Comparison of ENCODE assay signal across 8 cellular contexts in genomic region chr18:31658670-31659573, GRCh38. TPM values are rescaled to one million over a fixed set of nuclear protein-coding genes. Genes with fewer than 3 reads are reported as not detected.
DNase-seq lines count a peak whose midpoint lies in the region; ATAC-seq, FAIRE-seq and TF ChIP-seq lines count a peak whose summit lies in the region.

No MANE protein-coding gene starts in this region.

- no peaks in the 10 kb centered on the region for H3K36me3 ChIP-seq in K562 (ENCODE audit: control insufficient read depth, insufficient read depth, low read length)

- peaks cover 0 to 4% of the 10 kb centered on the region in 2 experiments; a peak in 1 of 5 replicates for H3K27me3 ChIP-seq in K562 (ENCODE audit: control insufficient read depth in 2 of 2, insufficient read depth in 2 of 2, low read length in 2 of 2)

- intact Hi-C loops in K562 (cut with micrococcal nuclease) = no loop called here

- CTCF ChIA-PET in K562 (lab: Yijun Ruan, JAX; ENCODE audit: low intra/inter-chr PET ratio) = no interaction called here

- H3K79me2 ChIP-seq in K562 (ENCODE audit: control insufficient read depth, insufficient read depth, low read length) = no peaks in the 10 kb centered on the region

- 0 out of 2 replicates have a peak, but pooled peaks cover 2% of the 10 kb centered on the region for H3K9me3 ChIP-seq in K562 (replicated peaks; ENCODE audit: control insufficient read depth, insufficient read depth, low read depth, low read length)

- H3K27ac ChIP-seq in K562 (ENCODE audit: extremely low read depth, low read depth, low read length) = no peak overlapping the region

- no peak overlapping the region for H2AFZ ChIP-seq in K562 (ENCODE audit: low read depth, low read length)

- no peak overlapping the region for H3K4me2 ChIP-seq in K562 (ENCODE audit: insufficient read depth, low read length)

- no peak for TF ChIP-seq RAD21 in K562 (CRISPR knock-in tag; conservative IDR thresholded peaks at IDR 0.05 in 1 of 2, IDR thresholded peaks at IDR 0.05 in 1 of 2)

- 6% methylated on average over 10 of the region's 10 CpGs for WGBS in K562 (ENCODE audit: insufficient coverage, low coverage, missing lambda C conversion rate)

- ATAC-seq in GM21381 (IDR thresholded peaks at IDR 0.05; ENCODE audit: unreplicated experiment) (peak; percentile 72), HG03520 (IDR thresholded peaks at IDR 0.05; ENCODE audit: unreplicated experiment) (peak; percentile 57), K562 (no peak)

- POLR2A ChIA-PET in K562 (lab: Yijun Ruan, JAX) = interaction anchor here (0.7 to 1.3 kb wide), 2 partner anchors 9 to 46 kb away, joined by 3 to 4 read pairs; no protein-coding TSS in a partner anchor

- H3K4me3 ChIP-seq in GM12865 (ENCODE audit: low read depth, low read length) (peak overlapping the region; percentile 53), K562 (no peak overlapping the region)

- BruUV-seq in K562 (replicated peaks; lab: Mats Ljungman, UMichigan) = no TSS peak

- no peak for FAIRE-seq in K562 (lab: Jason Lieb, UNC)

- no peaks in the 10 kb centered on the region; a peak in 1 of 5 replicates for H3K4me1 ChIP-seq in K562 (replicated peaks in 1 of 2; ENCODE audit: control insufficient read depth in 2 of 2, insufficient read depth in 2 of 2, low read length in 2 of 2)

- no peaks in the 10 kb centered on the region for H4K20me1 ChIP-seq in K562 (replicated peaks; ENCODE audit: control insufficient read depth, insufficient read depth, low read length)

- DNase-seq in GM12865 (ENCODE audit: low read depth) (peak; percentile 90), K562 (ENCODE audit: extremely low read depth in 1 of 4, low spot score in 3 of 4) (no peak), AG20443 (ENCODE audit: low spot score) (no peak), SW480 (ENCODE audit: low spot score) (no peak), DMS79 treated with DMSO at 0.1 percent for 48 hours (lab: John Stamatoyannopoulos, UW) (no peak), HCEC 1CT (no peak)

- TF ChIP-seq POLR2A in K562 (conservative IDR thresholded peaks at IDR 0.05) = no peak

- in situ Hi-C loops in K562 (cut with MboI) = no loop called here

- H3K9ac ChIP-seq in K562 (ENCODE audit: insufficient read depth in 1 of 2, low read depth in 2 of 2, low read length in 2 of 2) = no peak overlapping the region

- no peak for TF ChIP-seq EP300 in K562 (IDR thresholded peaks at IDR 0.05; ENCODE audit: low read length)

- no peak for TF ChIP-seq CTCF in GM12865 (IDR thresholded peaks at IDR 0.05; ENCODE audit: insufficient read depth, low read depth, low read length, missing control alignments)
- no peak for TF ChIP-seq CTCF in K562 (IDR thresholded peaks at IDR 0.05 in 2 of 3, conservative IDR thresholded peaks at IDR 0.05 in 1 of 3; ENCODE audit: insufficient read depth in 2 of 3, low read depth in 1 of 3, low read length in 3 of 3)

- H3K9me1 ChIP-seq in K562 (ENCODE audit: control insufficient read depth, insufficient read depth, low read length) = no peaks in the 10 kb centered on the region

TF ChIP-seq in K562, 482 proteins besides CTCF, POLR2A, EP300 and RAD21:
- TF ChIP-seq SREBF1 (IDR thresholded peaks at IDR 0.05; ENCODE audit: borderline replicate concordance, low read depth, low read length) (no peak), ELF2 (CRISPR knock-in tag; IDR thresholded peaks at IDR 0.05) (peak; percentile 9; the same call in 1 of the 2 replicates), FOXM1 (IDR thresholded peaks at IDR 0.05; ENCODE audit: low read depth) (no peak), FOXM1 (CRISPR knock-in tag; IDR thresholded peaks at IDR 0.05; ENCODE audit: low read depth) (no peak), SP1 (CRISPR knock-in tag; IDR thresholded peaks at IDR 0.05) (no peak)

RNA-seq across cellular contexts. Expression of gene B4GALT6, which starts 25.5 kb away (rescaled TPM):
- not detected in 2 replicates for total RNA-seq in K562 (2011; cell fraction: chromatin; rRNA removed; ENCODE audit: low replicate concordance)
- total RNA-seq in K562 (2011; cell fraction: nucleolus; rRNA removed) = 0.13 TPM in 1 of 2 replicates, not detected in the other
- total RNA-seq in K562 (2011; cell fraction: nucleoplasm; rRNA removed) = 0.22 TPM in 1 of 2 replicates, not detected in the other
- total RNA-seq in K562 (2014; rRNA removed) (0.05 and 0.08 TPM in 2 replicates), K562 (2014; rRNA removed; fragmentation: Illumina TruSeq; extraction: Trizol) (0.11 and 0.16 TPM in 2 replicates), K562 (2015; rRNA removed; fragmentation: Illumina TruSeq; extraction: Trizol) (0.04 and 0.07 TPM in 2 replicates), K562 (2021) (0.18 and 0.27 TPM in 2 replicates)
- polyA plus RNA-seq in K562 (2011; rRNA removed) (0.18 and 0.47 TPM in 2 replicates), K562 (2014; fragmentation: Illumina TruSeq; extraction: Trizol) (0.07 and 0.18 TPM in 2 replicates), K562 (2014; fragmentation: Nextera tagmentation; extraction: Ambion mirVana) (under 1 TPM; 0.03 to 0.04 TPM), K562 (2014; rRNA removed) (0.08 and 0.09 TPM in 2 replicates)
- 0.18 TPM in 1 of 2 replicates, not detected in the other for polyA plus RNA-seq in K562 (2011; cell fraction: cytosol; rRNA removed)
- polyA plus RNA-seq in K562 (2011; cell fraction: nucleus; rRNA removed) = 0.07 and 0.76 TPM in 2 replicates
- polyA plus RNA-seq in K562 (2012) = 0.17 and 0.68 TPM in 2 replicates
- 0.21 and 0.69 TPM in 2 replicates for polyA minus RNA-seq in K562 (2011; rRNA and poly(A)+ RNA removed)
- not detected in 2 replicates for polyA minus RNA-seq in K562 (2011; cell fraction: cytosol; rRNA and poly(A)+ RNA removed)
- polyA minus RNA-seq in K562 (2011; cell fraction: nucleus; rRNA and poly(A)+ RNA removed) = 0.22 TPM in 1 of 2 replicates, not detected in the other
